ENCODE assay signal across 1 cellular context in the genomic region with DNA sequence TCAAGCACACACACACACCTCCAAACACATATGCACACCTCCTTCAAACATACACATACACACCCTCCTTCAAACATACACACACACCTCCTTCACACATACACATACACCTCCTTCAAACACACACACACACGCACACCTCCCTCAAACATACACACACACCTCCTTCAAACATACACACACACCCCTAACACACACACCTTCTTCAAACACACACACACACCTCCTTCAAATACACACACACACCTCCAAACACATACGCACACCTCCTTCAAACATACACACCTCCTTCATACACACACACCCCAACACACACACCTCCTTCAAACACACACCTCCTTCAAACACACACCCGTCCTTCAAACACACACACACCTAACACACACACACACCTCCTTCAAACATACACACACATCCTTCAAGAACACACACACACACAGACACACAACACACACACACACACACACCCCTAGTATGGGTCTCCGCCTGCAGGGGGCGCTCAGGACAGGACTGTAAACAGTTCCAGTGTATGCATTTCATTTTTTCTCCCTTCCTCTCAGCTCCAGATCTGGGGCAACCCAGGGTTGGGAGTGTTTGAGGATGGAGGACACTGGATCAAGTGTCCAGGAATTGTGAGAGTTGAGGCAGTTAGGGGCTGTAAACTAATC.
A peak's percentile ranks its signal among the peaks of the same experiment; 100 is the strongest.
TF ChIP-seq lines count a peak whose summit lies in the region.

No MANE protein-coding gene starts in this region.

TF ChIP-seq in K562, 482 proteins besides CTCF, POLR2A, EP300 and RAD21 (continued from another document):
- TF ChIP-seq, protein P1, sequence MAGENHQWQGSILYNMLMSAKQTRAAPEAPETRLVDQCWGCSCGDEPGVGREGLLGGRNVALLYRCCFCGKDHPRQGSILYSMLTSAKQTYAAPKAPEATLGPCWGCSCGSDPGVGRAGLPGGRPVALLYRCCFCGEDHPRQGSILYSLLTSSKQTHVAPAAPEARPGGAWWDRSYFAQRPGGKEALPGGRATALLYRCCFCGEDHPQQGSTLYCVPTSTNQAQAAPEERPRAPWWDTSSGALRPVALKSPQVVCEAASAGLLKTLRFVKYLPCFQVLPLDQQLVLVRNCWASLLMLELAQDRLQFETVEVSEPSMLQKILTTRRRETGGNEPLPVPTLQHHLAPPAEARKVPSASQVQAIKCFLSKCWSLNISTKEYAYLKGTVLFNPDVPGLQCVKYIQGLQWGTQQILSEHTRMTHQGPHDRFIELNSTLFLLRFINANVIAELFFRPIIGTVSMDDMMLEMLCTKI (IDR thresholded peaks at IDR 0.05; ENCODE audit: partially characterized antibody), result no peak
- no peak for TF ChIP-seq SIRT6 (IDR thresholded peaks at IDR 0.05; ENCODE audit: low read depth, low read length)
- TF ChIP-seq PML (IDR thresholded peaks at IDR 0.05; ENCODE audit: low read length), result no peak
- TF ChIP-seq MTA2 (IDR thresholded peaks at IDR 0.05; ENCODE audit: low read depth), result no peak
- no peak for TF ChIP-seq SAFB2 (IDR thresholded peaks at IDR 0.05; ENCODE audit: borderline replicate concordance, low read depth, low read length, severe bottlenecking)
- 0 out of 2 replicates have a peak, but pooled peaks have one; percentile 23 for TF ChIP-seq NR2C2 (CRISPR knock-in tag; IDR thresholded peaks at IDR 0.05)
- no peak for TF ChIP-seq NR2C2 (tag; IDR thresholded peaks at IDR 0.05)
- no peak for TF ChIP-seq ZNF589 (CRISPR knock-in tag; IDR thresholded peaks at IDR 0.05; ENCODE audit: low read depth)
- TF ChIP-seq, protein P2, sequence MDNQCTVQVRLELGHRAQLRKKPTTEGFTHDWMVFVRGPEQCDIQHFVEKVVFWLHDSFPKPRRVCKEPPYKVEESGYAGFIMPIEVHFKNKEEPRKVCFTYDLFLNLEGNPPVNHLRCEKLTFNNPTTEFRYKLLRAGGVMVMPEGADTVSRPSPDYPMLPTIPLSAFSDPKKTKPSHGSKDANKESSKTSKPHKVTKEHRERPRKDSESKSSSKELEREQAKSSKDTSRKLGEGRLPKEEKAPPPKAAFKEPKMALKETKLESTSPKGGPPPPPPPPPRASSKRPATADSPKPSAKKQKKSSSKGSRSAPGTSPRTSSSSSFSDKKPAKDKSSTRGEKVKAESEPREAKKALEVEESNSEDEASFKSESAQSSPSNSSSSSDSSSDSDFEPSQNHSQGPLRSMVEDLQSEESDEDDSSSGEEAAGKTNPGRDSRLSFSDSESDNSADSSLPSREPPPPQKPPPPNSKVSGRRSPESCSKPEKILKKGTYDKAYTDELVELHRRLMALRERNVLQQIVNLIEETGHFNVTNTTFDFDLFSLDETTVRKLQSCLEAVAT (IDR thresholded peaks at IDR 0.05), result peak; percentile 38 to 89
- no peak for TF ChIP-seq SLC30A9 (CRISPR knock-in tag; IDR thresholded peaks at IDR 0.05)
- peak; percentile 33 for TF ChIP-seq PHF20 (IDR thresholded peaks at IDR 0.05; ENCODE audit: partially characterized antibody)
- TF ChIP-seq BMI1 (IDR thresholded peaks at IDR 0.05; ENCODE audit: low read length), result no peak
- TF ChIP-seq CSDE1 (IDR thresholded peaks at IDR 0.05), result 0 out of 4 replicates have a peak, but pooled peaks of 1 of the 2 experiments have one; percentile 39
- TF ChIP-seq, protein P3, sequence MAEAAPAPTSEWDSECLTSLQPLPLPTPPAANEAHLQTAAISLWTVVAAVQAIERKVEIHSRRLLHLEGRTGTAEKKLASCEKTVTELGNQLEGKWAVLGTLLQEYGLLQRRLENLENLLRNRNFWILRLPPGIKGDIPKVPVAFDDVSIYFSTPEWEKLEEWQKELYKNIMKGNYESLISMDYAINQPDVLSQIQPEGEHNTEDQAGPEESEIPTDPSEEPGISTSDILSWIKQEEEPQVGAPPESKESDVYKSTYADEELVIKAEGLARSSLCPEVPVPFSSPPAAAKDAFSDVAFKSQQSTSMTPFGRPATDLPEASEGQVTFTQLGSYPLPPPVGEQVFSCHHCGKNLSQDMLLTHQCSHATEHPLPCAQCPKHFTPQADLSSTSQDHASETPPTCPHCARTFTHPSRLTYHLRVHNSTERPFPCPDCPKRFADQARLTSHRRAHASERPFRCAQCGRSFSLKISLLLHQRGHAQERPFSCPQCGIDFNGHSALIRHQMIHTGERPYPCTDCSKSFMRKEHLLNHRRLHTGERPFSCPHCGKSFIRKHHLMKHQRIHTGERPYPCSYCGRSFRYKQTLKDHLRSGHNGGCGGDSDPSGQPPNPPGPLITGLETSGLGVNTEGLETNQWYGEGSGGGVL (CRISPR knock-in tag; IDR thresholded peaks at IDR 0.05), result no peak
- TF ChIP-seq HDAC1 (IDR thresholded peaks at IDR 0.05), result peak in 1 of 2 experiments; percentile 61; a peak in 1 of 4 replicates
- TF ChIP-seq, protein P4, sequence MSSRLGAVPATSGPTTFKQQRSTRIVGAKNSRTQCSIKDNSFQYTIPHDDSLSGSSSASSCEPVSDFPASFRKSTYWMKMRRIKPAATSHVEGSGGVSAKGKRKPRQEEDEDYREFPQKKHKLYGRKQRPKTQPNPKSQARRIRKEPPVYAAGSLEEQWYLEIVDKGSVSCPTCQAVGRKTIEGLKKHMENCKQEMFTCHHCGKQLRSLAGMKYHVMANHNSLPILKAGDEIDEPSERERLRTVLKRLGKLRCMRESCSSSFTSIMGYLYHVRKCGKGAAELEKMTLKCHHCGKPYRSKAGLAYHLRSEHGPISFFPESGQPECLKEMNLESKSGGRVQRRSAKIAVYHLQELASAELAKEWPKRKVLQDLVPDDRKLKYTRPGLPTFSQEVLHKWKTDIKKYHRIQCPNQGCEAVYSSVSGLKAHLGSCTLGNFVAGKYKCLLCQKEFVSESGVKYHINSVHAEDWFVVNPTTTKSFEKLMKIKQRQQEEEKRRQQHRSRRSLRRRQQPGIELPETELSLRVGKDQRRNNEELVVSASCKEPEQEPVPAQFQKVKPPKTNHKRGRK (tag; IDR thresholded peaks at IDR 0.05), result no peak
- no peak for TF ChIP-seq ZNF785 (CRISPR knock-in tag; IDR thresholded peaks at IDR 0.05)
- TF ChIP-seq MTF1 (CRISPR knock-in tag; IDR thresholded peaks at IDR 0.05; ENCODE audit: borderline replicate concordance), result no peak
- TF ChIP-seq MCM2 (IDR thresholded peaks at IDR 0.05; ENCODE audit: low read depth), result no peak
- TF ChIP-seq, protein P5, sequence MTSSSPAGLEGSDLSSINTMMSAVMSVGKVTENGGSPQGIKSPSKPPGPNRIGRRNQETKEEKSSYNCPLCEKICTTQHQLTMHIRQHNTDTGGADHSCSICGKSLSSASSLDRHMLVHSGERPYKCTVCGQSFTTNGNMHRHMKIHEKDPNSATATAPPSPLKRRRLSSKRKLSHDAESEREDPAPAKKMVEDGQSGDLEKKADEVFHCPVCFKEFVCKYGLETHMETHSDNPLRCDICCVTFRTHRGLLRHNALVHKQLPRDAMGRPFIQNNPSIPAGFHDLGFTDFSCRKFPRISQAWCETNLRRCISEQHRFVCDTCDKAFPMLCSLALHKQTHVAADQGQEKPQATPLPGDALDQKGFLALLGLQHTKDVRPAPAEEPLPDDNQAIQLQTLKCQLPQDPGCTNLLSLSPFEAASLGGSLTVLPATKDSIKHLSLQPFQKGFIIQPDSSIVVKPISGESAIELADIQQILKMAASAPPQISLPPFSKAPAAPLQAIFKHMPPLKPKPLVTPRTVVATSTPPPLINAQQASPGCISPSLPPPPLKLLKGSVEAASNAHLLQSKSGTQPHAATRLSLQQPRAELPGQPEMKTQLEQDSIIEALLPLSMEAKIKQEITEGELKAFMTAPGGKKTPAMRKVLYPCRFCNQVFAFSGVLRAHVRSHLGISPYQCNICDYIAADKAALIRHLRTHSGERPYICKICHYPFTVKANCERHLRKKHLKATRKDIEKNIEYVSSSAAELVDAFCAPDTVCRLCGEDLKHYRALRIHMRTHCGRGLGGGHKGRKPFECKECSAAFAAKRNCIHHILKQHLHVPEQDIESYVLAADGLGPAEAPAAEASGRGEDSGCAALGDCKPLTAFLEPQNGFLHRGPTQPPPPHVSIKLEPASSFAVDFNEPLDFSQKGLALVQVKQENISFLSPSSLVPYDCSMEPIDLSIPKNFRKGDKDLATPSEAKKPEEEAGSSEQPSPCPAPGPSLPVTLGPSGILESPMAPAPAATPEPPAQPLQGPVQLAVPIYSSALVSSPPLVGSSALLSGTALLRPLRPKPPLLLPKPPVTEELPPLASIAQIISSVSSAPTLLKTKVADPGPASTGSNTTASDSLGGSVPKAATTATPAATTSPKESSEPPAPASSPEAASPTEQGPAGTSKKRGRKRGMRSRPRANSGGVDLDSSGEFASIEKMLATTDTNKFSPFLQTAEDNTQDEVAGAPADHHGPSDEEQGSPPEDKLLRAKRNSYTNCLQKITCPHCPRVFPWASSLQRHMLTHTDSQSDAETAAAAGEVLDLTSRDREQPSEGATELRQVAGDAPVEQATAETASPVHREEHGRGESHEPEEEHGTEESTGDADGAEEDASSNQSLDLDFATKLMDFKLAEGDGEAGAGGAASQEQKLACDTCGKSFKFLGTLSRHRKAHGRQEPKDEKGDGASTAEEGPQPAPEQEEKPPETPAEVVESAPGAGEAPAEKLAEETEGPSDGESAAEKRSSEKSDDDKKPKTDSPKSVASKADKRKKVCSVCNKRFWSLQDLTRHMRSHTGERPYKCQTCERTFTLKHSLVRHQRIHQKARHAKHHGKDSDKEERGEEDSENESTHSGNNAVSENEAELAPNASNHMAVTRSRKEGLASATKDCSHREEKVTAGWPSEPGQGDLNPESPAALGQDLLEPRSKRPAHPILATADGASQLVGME (CRISPR knock-in tag; IDR thresholded peaks at IDR 0.05), result no peak
- TF ChIP-seq, protein P6, sequence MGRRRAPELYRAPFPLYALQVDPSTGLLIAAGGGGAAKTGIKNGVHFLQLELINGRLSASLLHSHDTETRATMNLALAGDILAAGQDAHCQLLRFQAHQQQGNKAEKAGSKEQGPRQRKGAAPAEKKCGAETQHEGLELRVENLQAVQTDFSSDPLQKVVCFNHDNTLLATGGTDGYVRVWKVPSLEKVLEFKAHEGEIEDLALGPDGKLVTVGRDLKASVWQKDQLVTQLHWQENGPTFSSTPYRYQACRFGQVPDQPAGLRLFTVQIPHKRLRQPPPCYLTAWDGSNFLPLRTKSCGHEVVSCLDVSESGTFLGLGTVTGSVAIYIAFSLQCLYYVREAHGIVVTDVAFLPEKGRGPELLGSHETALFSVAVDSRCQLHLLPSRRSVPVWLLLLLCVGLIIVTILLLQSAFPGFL (CRISPR knock-in tag; IDR thresholded peaks at IDR 0.05), result no peak
- no peak for TF ChIP-seq EGR1 (conservative IDR thresholded peaks at IDR 0.05)
- no peak for TF ChIP-seq MYNN (IDR thresholded peaks at IDR 0.05)
- no peak for TF ChIP-seq MYNN (CRISPR knock-in tag; IDR thresholded peaks at IDR 0.05)
- TF ChIP-seq, protein P7, sequence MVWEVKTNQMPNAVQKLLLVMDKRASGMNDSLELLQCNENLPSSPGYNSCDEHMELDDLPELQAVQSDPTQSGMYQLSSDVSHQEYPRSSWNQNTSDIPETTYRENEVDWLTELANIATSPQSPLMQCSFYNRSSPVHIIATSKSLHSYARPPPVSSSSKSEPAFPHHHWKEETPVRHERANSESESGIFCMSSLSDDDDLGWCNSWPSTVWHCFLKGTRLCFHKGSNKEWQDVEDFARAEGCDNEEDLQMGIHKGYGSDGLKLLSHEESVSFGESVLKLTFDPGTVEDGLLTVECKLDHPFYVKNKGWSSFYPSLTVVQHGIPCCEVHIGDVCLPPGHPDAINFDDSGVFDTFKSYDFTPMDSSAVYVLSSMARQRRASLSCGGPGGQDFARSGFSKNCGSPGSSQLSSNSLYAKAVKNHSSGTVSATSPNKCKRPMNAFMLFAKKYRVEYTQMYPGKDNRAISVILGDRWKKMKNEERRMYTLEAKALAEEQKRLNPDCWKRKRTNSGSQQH (CRISPR knock-in tag; IDR thresholded peaks at IDR 0.05), result 0 out of 2 replicates have a peak, but pooled peaks have one; percentile 29
- TF ChIP-seq, protein P8, sequence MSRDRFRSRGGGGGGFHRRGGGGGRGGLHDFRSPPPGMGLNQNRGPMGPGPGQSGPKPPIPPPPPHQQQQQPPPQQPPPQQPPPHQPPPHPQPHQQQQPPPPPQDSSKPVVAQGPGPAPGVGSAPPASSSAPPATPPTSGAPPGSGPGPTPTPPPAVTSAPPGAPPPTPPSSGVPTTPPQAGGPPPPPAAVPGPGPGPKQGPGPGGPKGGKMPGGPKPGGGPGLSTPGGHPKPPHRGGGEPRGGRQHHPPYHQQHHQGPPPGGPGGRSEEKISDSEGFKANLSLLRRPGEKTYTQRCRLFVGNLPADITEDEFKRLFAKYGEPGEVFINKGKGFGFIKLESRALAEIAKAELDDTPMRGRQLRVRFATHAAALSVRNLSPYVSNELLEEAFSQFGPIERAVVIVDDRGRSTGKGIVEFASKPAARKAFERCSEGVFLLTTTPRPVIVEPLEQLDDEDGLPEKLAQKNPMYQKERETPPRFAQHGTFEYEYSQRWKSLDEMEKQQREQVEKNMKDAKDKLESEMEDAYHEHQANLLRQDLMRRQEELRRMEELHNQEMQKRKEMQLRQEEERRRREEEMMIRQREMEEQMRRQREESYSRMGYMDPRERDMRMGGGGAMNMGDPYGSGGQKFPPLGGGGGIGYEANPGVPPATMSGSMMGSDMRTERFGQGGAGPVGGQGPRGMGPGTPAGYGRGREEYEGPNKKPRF (IDR thresholded peaks at IDR 0.05; ENCODE audit: low read depth, low read length), result no peak
